ENCODE assay signal across 1 cellular context in genomic region chr1:245986404-245987221, GRCh38.
TF ChIP-seq lines count a peak whose summit lies in the region.

No MANE protein-coding gene starts in this region.

TF ChIP-seq in SK-N-SH treated with all-trans-retinoic acid at 6 μM for 48 hours, 23 proteins besides CTCF, POLR2A, EP300 and RAD21 (continued from another document):
- TF ChIP-seq, protein P1, sequence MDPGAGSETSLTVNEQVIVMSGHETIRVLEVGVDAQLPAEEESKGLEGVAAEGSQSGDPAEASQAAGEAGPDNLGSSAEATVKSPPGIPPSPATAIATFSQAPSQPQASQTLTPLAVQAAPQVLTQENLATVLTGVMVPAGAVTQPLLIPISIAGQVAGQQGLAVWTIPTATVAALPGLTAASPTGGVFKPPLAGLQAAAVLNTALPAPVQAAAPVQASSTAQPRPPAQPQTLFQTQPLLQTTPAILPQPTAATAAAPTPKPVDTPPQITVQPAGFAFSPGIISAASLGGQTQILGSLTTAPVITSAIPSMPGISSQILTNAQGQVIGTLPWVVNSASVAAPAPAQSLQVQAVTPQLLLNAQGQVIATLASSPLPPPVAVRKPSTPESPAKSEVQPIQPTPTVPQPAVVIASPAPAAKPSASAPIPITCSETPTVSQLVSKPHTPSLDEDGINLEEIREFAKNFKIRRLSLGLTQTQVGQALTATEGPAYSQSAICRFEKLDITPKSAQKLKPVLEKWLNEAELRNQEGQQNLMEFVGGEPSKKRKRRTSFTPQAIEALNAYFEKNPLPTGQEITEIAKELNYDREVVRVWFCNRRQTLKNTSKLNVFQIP (CRISPR knock-in tag; IDR thresholded peaks at IDR 0.05; ENCODE audit: borderline replicate concordance, low read depth) = 0 out of 2 replicates have a peak, but pooled peaks have one; percentile 85
- TF ChIP-seq TSHZ2 (CRISPR knock-in tag; IDR thresholded peaks at IDR 0.05) = no peak
- no peak for TF ChIP-seq ESRRG (CRISPR knock-in tag; IDR thresholded peaks at IDR 0.05)
- TF ChIP-seq ZNF565 (CRISPR knock-in tag; conservative IDR thresholded peaks at IDR 0.05; ENCODE audit: low read depth) = no peak
- TF ChIP-seq ZFP30 (CRISPR knock-in tag; IDR thresholded peaks at IDR 0.05) = no peak
- no peak for TF ChIP-seq CSDC2 (CRISPR knock-in tag; IDR thresholded peaks at IDR 0.05)
- 0 out of 2 replicates have a peak, but pooled peaks have one; percentile 68 for TF ChIP-seq TOX (CRISPR knock-in tag; IDR thresholded peaks at IDR 0.05; ENCODE audit: borderline replicate concordance)
- TF ChIP-seq BACH2 (CRISPR knock-in tag; IDR thresholded peaks at IDR 0.05; ENCODE audit: borderline replicate concordance) = no peak
